1 cellular context compared by ENCODE assay signal in genomic region chr12:96395236-96395635, GRCh38.
TF ChIP-seq lines count a peak whose summit lies in the region.

No MANE protein-coding gene starts in this region.

TF ChIP-seq in endothelial cell of umbilical vein, 7 proteins besides CTCF, POLR2A, EP300 and RAD21:
- TF ChIP-seq MYC (IDR thresholded peaks at IDR 0.05; ENCODE audit: low read depth, low read length) (no peak), GATA2 (IDR thresholded peaks at IDR 0.05; ENCODE audit: insufficient read depth, insufficient read length, low read depth, low read length) (no peak), JUN (IDR thresholded peaks at IDR 0.05; ENCODE audit: borderline replicate concordance, insufficient read depth, insufficient read length, low read depth) (no peak), FOS (IDR thresholded peaks at IDR 0.05; ENCODE audit: borderline replicate concordance, insufficient read depth, low read length) (no peak), EZH2 (IDR thresholded peaks at IDR 0.05; ENCODE audit: borderline replicate concordance, low read depth, low read length, severe bottlenecking) (no peak), MAX (IDR thresholded peaks at IDR 0.05; ENCODE audit: insufficient read depth, insufficient read length) (no peak), POLR2AphosphoS5 (IDR thresholded peaks at IDR 0.05; ENCODE audit: insufficient read depth, low read depth, low read length) (no peak)
